Comparison of ENCODE assay signal across 14 cellular contexts in genomic region chr2:20580690-20581437, GRCh38.
DNase-seq lines count a peak whose midpoint lies in the region; ATAC-seq and TF ChIP-seq lines count a peak whose summit lies in the region.
"Had no signal": no experiment of that assay in that cellular context is flagged by ENCODE, and none has a peak within 500 bp of the region (broad histone marks: within the 10 kb centered on the region; RNA-seq: fewer than 3 reads in every experiment).

No MANE protein-coding gene starts in this region.

- no peaks in the 10 kb centered on the region for H3K27me3 Mint-ChIP-seq in activated T-helper 17 cell treated with anti-CD3 and anti-CD28 coated beads, Interleukin-2, amount 50 U/mL, for 72 hours
- H3K27me3 Mint-ChIP-seq in natural killer cell treated with Interleukin-12 subunit alpha and Interleukin-12 subunit beta and Interleukin-15 and Interleukin-18, amount 100 ng/mL, for 72 hours, result no peaks in the 10 kb centered on the region
- H3K27me3 Mint-ChIP-seq: stimulated activated naive CD8-positive, alpha-beta T cell treated with anti-CD3 and anti-CD28 coated beads, Interleukin-15, amount 100 ng/mL, for 72 hours had no signal

- DNase-seq in DMS53 (lab: John Stamatoyannopoulos, UW) (peak; percentile 30), DMS53 treated with DMSO at 0.1 percent for 48 hours (lab: John Stamatoyannopoulos, UW; ENCODE audit: unreplicated experiment) (no peak), right lobe of liver (peak; percentile 82 to 90 (median 85)), transverse colon (no peak)
- DNase-seq in stimulated activated naive CD4-positive, alpha-beta T cell treated with Interleukin-2 at 50 U/mL for 16 hours (lab: John Stamatoyannopoulos, UW), result no peak
- DNase-seq in natural killer cell treated with Interleukin-12 subunit alpha and Interleukin-12 subunit beta and Interleukin-15 and Interleukin-18, amount 100 ng/mL, for 72 hours (ENCODE audit: low spot score), result no peak
- DNase-seq: activated CD4-positive, alpha-beta T cell treated with anti-CD3 and anti-CD28 coated beads for 48 hours; activated effector memory CD4-positive, alpha-beta T cell treated with anti-CD3 and anti-CD28 coated beads, Interleukin-2, amount 50 U/mL, for 16 hours; foreskin melanocyte; stimulated activated naive CD8-positive, alpha-beta T cell treated with anti-CD3 and anti-CD28 coated beads, Interleukin-15, amount 100 ng/mL, for 72 hours had no signal

- H3K27me3 ChIP-seq in right lobe of liver, result no peaks in the 10 kb centered on the region
- H3K27me3 ChIP-seq in transverse colon, result no peaks in the 10 kb centered on the region

- WGBS in right lobe of liver (ENCODE audit: insufficient coverage, low coverage, low lambda C conversion rate, missing lambda C conversion rate), result 54% methylated on average over 2 of the region's 4 CpGs
- 79 to 100% methylated on average over 2 to 4 of the region's 4 CpGs for WGBS in transverse colon (ENCODE audit: low coverage in 1 of 2), 2 donors

- peak; percentile 37 for ATAC-seq in activated T-helper 17 cell treated with anti-CD3 and anti-CD28 coated beads, Interleukin-2, amount 50 U/mL, for 72 hours (replicated peaks)
- ATAC-seq in right lobe of liver (peak; percentile 56 to 83 (median 75)), HG03108 (IDR thresholded peaks at IDR 0.05; ENCODE audit: unreplicated experiment) (no peak)
- ATAC-seq in natural killer cell treated with Interleukin-12 subunit alpha and Interleukin-12 subunit beta and Interleukin-15 and Interleukin-18, amount 100 ng/mL, for 72 hours, result no peak
- ATAC-seq: stimulated activated naive CD8-positive, alpha-beta T cell treated with anti-CD3 and anti-CD28 coated beads, Interleukin-15, amount 100 ng/mL, for 72 hours had no signal

- no peak for TF ChIP-seq CTCF in right lobe of liver (IDR thresholded peaks at IDR 0.05)
- TF ChIP-seq CTCF in transverse colon (IDR thresholded peaks at IDR 0.05), result no peak

- H3K4me3 ChIP-seq in right lobe of liver, result no peak overlapping the region
- no peak overlapping the region for H3K4me3 ChIP-seq in transverse colon

- in situ Hi-C loops in transverse colon (cut with MboI; ENCODE audit: low pct_ligation_motif_present in 1 of 4, low pct_unique_long_range_greater_than_20kb in 1 of 4, low sequenced_read_pairs in 3 of 4), result no loop called here

- H3K36me3 Mint-ChIP-seq in activated T-helper 17 cell treated with anti-CD3 and anti-CD28 coated beads, Interleukin-2, amount 50 U/mL, for 72 hours (ENCODE audit: low read depth), result no peaks in the 10 kb centered on the region
- H3K36me3 Mint-ChIP-seq in natural killer cell treated with Interleukin-12 subunit alpha and Interleukin-12 subunit beta and Interleukin-15 and Interleukin-18, amount 100 ng/mL, for 72 hours, result peaks cover 10% of the 10 kb centered on the region

- H3K27ac ChIP-seq in right lobe of liver (peak overlapping the region; percentile 20 to 88 (median 60)), transverse colon (peak overlapping the region in 3 of 4 donors; percentile 6 to 75 (median 75))
- H3K27ac ChIP-seq: 22Rv1 had no signal

- no peak for TF ChIP-seq EP300 in transverse colon (IDR thresholded peaks at IDR 0.05; ENCODE audit: low read depth)

- H3K27ac Mint-ChIP-seq in activated T-helper 17 cell treated with anti-CD3 and anti-CD28 coated beads, Interleukin-2, amount 50 U/mL, for 72 hours, result peak overlapping the region; percentile 80
- peak overlapping the region in 1 of 2 donors; percentile 69 for H3K27ac Mint-ChIP-seq in natural killer cell treated with Interleukin-12 subunit alpha and Interleukin-12 subunit beta and Interleukin-15 and Interleukin-18, amount 100 ng/mL, for 72 hours
- H3K27ac Mint-ChIP-seq: T-helper 1 cell treated with Interleukin-12 subunit alpha and Interleukin-12 subunit beta and Interleukin-4 antibody, amounts not matched to agents 30 μg/mL and 1 μg/mL, for 36 hours had no signal

- no peaks in the 10 kb centered on the region for H3K9me3 Mint-ChIP-seq in activated T-helper 17 cell treated with anti-CD3 and anti-CD28 coated beads, Interleukin-2, amount 50 U/mL, for 72 hours
- peaks cover 8% of the 10 kb centered on the region for H3K9me3 Mint-ChIP-seq in natural killer cell treated with Interleukin-12 subunit alpha and Interleukin-12 subunit beta and Interleukin-15 and Interleukin-18, amount 100 ng/mL, for 72 hours

- peaks cover 25% of the 10 kb centered on the region for H3K4me1 Mint-ChIP-seq in activated T-helper 17 cell treated with anti-CD3 and anti-CD28 coated beads, Interleukin-2, amount 50 U/mL, for 72 hours
- H3K4me1 Mint-ChIP-seq in natural killer cell treated with Interleukin-12 subunit alpha and Interleukin-12 subunit beta and Interleukin-15 and Interleukin-18, amount 100 ng/mL, for 72 hours (ENCODE audit: low read depth in 2 of 2), result peaks cover 19 to 30% of the 10 kb centered on the region in 2 donors

- peak overlapping the region; percentile 32 for H3K4me3 Mint-ChIP-seq in activated T-helper 17 cell treated with anti-CD3 and anti-CD28 coated beads, Interleukin-2, amount 50 U/mL, for 72 hours
- no peak overlapping the region for H3K4me3 Mint-ChIP-seq in natural killer cell treated with Interleukin-12 subunit alpha and Interleukin-12 subunit beta and Interleukin-15 and Interleukin-18, amount 100 ng/mL, for 72 hours
- H3K4me3 Mint-ChIP-seq: stimulated activated naive CD8-positive, alpha-beta T cell treated with anti-CD3 and anti-CD28 coated beads, Interleukin-15, amount 100 ng/mL, for 72 hours; T-helper 1 cell treated with Interleukin-12 subunit alpha and Interleukin-12 subunit beta and Interleukin-4 antibody, amounts not matched to agents 30 μg/mL and 1 μg/mL, for 36 hours had no signal

- peaks cover 0 to 38% (median 17%) of the 10 kb centered on the region in 4 donors for H3K4me1 ChIP-seq in right lobe of liver
- peaks cover 19 to 41% (median 25%) of the 10 kb centered on the region in 4 donors for H3K4me1 ChIP-seq in transverse colon

- H3K9me3 ChIP-seq in right lobe of liver (no peaks in the 10 kb centered on the region), transverse colon (no peaks in the 10 kb centered on the region)

- intact Hi-C loops in right lobe of liver (cut with DNase I) (no loop called here), transverse colon (cut with DNase I; ENCODE audit: low total_unique reads) (no loop called here)

- H3K36me3 ChIP-seq in right lobe of liver, result no peaks in the 10 kb centered on the region
- no peaks in the 10 kb centered on the region for H3K36me3 ChIP-seq in transverse colon

- TF ChIP-seq POLR2A in right lobe of liver (IDR thresholded peaks at IDR 0.05), result peak; percentile 36
- no peak for TF ChIP-seq POLR2A in transverse colon (IDR thresholded peaks at IDR 0.05)

Comparison
In these comparisons a context has a peak if more than half of its experiments do, and no peak if none do; other contexts are left out.
1. DNase-seq: peak in DMS53 (single experiment) and right lobe of liver (3 of 3); none in DMS53 treated with DMSO at 0.1 percent for 48 hours (single experiment), transverse colon (single experiment), stimulated activated naive CD4-positive, alpha-beta T cell treated with Interleukin-2 at 50 U/mL for 16 hours (single experiment) and natural killer cell treated with Interleukin-12 subunit alpha and Interleukin-12 subunit beta and Interleukin-15 and Interleukin-18, amount 100 ng/mL, for 72 hours (single experiment).
2. ATAC-seq: peak in activated T-helper 17 cell treated with anti-CD3 and anti-CD28 coated beads, Interleukin-2, amount 50 U/mL, for 72 hours (single experiment) and right lobe of liver (4 of 4); none in HG03108 (single experiment) and natural killer cell treated with Interleukin-12 subunit alpha and Interleukin-12 subunit beta and Interleukin-15 and Interleukin-18, amount 100 ng/mL, for 72 hours (0 of 2).